8 cellular contexts compared by ENCODE assay signal in the genomic region with DNA sequence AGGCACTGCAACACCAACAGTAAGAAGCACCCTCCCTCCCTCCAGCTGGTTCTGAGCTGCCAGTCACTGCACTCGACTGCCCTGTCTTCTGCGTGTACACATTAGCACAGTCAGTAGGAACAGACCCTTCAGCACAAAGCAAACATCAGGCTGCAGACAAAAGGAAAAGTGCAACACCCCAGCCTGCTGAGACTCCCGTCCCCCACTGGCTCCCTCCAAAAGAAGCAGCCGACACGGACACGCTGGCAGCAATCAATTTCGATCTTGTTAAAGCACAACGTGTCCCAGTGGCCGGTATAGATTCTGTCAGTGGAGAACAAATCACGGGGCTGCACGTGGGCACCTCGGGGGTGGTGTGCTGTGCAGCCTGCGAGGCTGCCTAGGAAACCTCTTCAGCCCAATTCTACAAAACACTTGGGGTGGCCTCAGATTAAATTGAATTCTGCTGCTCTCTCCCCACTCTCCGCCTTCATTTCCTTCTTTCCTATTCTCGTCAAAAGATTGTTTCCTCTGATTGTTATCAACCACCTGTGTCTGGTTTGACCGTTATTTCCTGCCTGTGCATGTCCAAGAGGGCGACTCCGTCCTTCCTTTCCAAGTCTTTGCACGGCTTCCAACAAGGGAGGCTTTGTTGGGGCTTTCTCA. TPM values are rescaled to one million over a fixed set of nuclear protein-coding genes. Genes with fewer than 3 reads are reported as not detected.
DNase-seq lines count a peak whose midpoint lies in the region; TF ChIP-seq lines count a peak whose summit lies in the region.

No MANE protein-coding gene starts in this region.

- H2AFZ ChIP-seq in hepatocyte (no peak overlapping the region), MM.1S (ENCODE audit: low read length) (no peak overlapping the region)

- H3K9me3 ChIP-seq in hepatocyte (ENCODE audit: low read depth) (no peaks in the 10 kb centered on the region), testis (no peaks in the 10 kb centered on the region), MM.1S (replicated peaks; ENCODE audit: insufficient read depth, low read length) (no peaks in the 10 kb centered on the region)

- no peak for TF ChIP-seq POLR2A in testis (IDR thresholded peaks at IDR 0.05)

- H3K4me1 ChIP-seq in hepatocyte (ENCODE audit: insufficient read depth) (peaks cover 21% of the 10 kb centered on the region), testis (peaks cover 26% of the 10 kb centered on the region), MM.1S (ENCODE audit: low read length) (0 out of 2 replicates have a peak, but pooled peaks cover 6% of the 10 kb centered on the region)

- H3K4me2 ChIP-seq in hepatocyte, result peak overlapping the region; percentile 59
- H3K4me2 ChIP-seq in MM.1S (ENCODE audit: low read depth, low read length), result no peak overlapping the region

- no peaks in the 10 kb centered on the region for H3K36me3 ChIP-seq in hepatocyte (replicated peaks; ENCODE audit: insufficient read depth, low read depth)
- no peaks in the 10 kb centered on the region for H3K36me3 ChIP-seq in testis (ENCODE audit: low read depth, missing control alignments)
- H3K36me3 ChIP-seq in MM.1S (replicated peaks; ENCODE audit: insufficient read depth, low read length), result no peaks in the 10 kb centered on the region

- H3K4me3 ChIP-seq in hepatocyte (no peak overlapping the region), testis (no peak overlapping the region), MM.1S (ENCODE audit: low read length) (no peak overlapping the region)

- intact Hi-C loops in testis (cut with DNase I; ENCODE audit: low total_unique reads), result no loop called here

- DNase-seq in stimulated activated CD4-positive, alpha-beta T cell treated with anti-CD3 and anti-CD28 coated beads, Interleukin-4, amount 100 ng/mL, for 1 hour, result peak; percentile 11
- no peak for DNase-seq in stimulated activated CD4-positive, alpha-beta T cell treated with anti-CD3 and anti-CD28 coated beads, Interleukin-12 subunit alpha, Interleukin-12 subunit beta, amount 100 ng/mL, for 4 hours
- DNase-seq in UCSD-AML1 (lab: John Stamatoyannopoulos, UW; ENCODE audit: unreplicated experiment) (peak; percentile 57), hepatocyte (ENCODE audit: low spot score) (peak; percentile 37), testis (peak; percentile 49), HUDEP-2 (lab: John Stamatoyannopoulos, UW; ENCODE audit: unreplicated experiment in 76 of 76) (no peak), GM13976 (ENCODE audit: low spot score) (no peak), MM.1S (no peak)

- H3K79me2 ChIP-seq in hepatocyte, result peaks cover 16% of the 10 kb centered on the region
- no peaks in the 10 kb centered on the region for H3K79me2 ChIP-seq in MM.1S (ENCODE audit: low read length)

- no peaks in the 10 kb centered on the region for H3K9me2 ChIP-seq in hepatocyte (replicated peaks; ENCODE audit: insufficient read depth)
- no peaks in the 10 kb centered on the region for H3K9me2 ChIP-seq in MM.1S (replicated peaks; ENCODE audit: insufficient read depth, low read length)

- H3K27ac ChIP-seq in hepatocyte (peak overlapping the region; percentile 90), testis (peak overlapping the region in 1 of 2 donors; percentile 9), MM.1S (ENCODE audit: low read length) (no peak overlapping the region)

- WGBS in hepatocyte (ENCODE audit: low lambda C conversion rate, missing lambda C conversion rate), result 33% methylated on average over 19 of the region's 19 CpGs
- 32 to 33% methylated on average over 19 of the region's 19 CpGs for WGBS in testis, 2 donors

- in situ Hi-C loops in GM13976 (cut with MboI; ENCODE audit: low sequenced_read_pairs, unreplicated experiment), result no loop called here

- H3K9ac ChIP-seq in MM.1S (ENCODE audit: low read length), result no peak overlapping the region

- H4K20me1 ChIP-seq in hepatocyte (ENCODE audit: insufficient read depth, poor library complexity, severe bottlenecking), result no peaks in the 10 kb centered on the region
- H4K20me1 ChIP-seq in MM.1S (ENCODE audit: insufficient read depth, low read length), result no peaks in the 10 kb centered on the region

- TF ChIP-seq CTCF in hepatocyte (IDR thresholded peaks at IDR 0.05; ENCODE audit: poor library complexity), result no peak
- no peak for TF ChIP-seq CTCF in testis (IDR thresholded peaks at IDR 0.05)
- no peak for TF ChIP-seq CTCF in GM13976 (IDR thresholded peaks at IDR 0.05; ENCODE audit: borderline replicate concordance, control extremely low read depth, extremely low read depth, insufficient read depth, missing control alignments)
- no peak for TF ChIP-seq CTCF in MM.1S (IDR thresholded peaks at IDR 0.05; ENCODE audit: low read length)

- H3K27me3 ChIP-seq in hepatocyte (no peaks in the 10 kb centered on the region), testis (no peaks in the 10 kb centered on the region), MM.1S (replicated peaks; ENCODE audit: insufficient read depth, low read length) (no peaks in the 10 kb centered on the region)

- H3F3A ChIP-seq in MM.1S (ENCODE audit: insufficient read depth, low read length), result no peaks in the 10 kb centered on the region

RNA-seq across cellular contexts. Expression of gene TRAF3IP2, which starts 38.7 kb away (rescaled TPM):
- total RNA-seq in hepatocyte, result 26.0 and 31.1 TPM in 2 replicates
- 21.9 and 22.2 TPM in 2 replicates for polyA plus RNA-seq in hepatocyte
- total RNA-seq in testis, result 1 to 10 TPM; 8.5 to 9.4 TPM
- polyA plus RNA-seq in testis (ENCODE audit: insufficient read depth, low read depth, low replicate concordance), result 9.5 TPM

Comparison
In these comparisons a context has a peak if more than half of its experiments do, and no peak if none do; other contexts are left out.
1. DNase-seq: peak in stimulated activated CD4-positive, alpha-beta T cell treated with anti-CD3 and anti-CD28 coated beads, Interleukin-4, amount 100 ng/mL, for 1 hour (single experiment), UCSD-AML1 (single experiment), hepatocyte (single experiment) and testis (single experiment); none in stimulated activated CD4-positive, alpha-beta T cell treated with anti-CD3 and anti-CD28 coated beads, Interleukin-12 subunit alpha, Interleukin-12 subunit beta, amount 100 ng/mL, for 4 hours (single experiment), HUDEP-2 (0 of 76), GM13976 (single experiment) and MM.1S (single experiment).